ENCODE assay signal across 15 cellular contexts in the genomic region with DNA sequence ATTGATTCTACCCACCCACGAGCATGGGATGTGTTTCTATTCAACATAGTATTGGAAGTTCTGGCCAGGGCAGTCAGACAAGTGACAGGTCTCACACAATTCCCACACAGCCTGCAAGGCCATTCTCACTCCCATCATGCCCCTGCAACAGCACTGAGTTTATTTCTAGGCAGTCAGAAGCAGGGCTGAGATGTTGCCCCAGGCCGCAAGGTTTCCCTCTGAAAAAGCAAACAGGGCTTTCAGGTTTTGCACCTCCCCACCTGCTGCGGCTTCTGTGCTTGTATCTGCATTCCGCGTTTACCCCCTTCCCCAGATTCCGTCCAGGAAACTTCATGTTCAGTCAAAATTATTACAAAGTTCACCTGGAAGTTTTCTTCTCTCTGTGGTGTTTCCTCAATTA. TPM values are rescaled to one million over a fixed set of nuclear protein-coding genes. Genes with fewer than 3 reads are reported as not detected.
A peak's percentile ranks its signal among the peaks of the same experiment; 100 is the strongest.
DNase-seq lines count a peak whose midpoint lies in the region; ATAC-seq and TF ChIP-seq lines count a peak whose summit lies in the region.
"Had no signal": no experiment of that assay in that cellular context is flagged by ENCODE, and none has a peak within 500 bp of the region (broad histone marks: within the 10 kb centered on the region; RNA-seq: fewer than 3 reads in every experiment).

No MANE protein-coding gene starts in this region.

- H3K36me3 ChIP-seq in GM23338 (ENCODE audit: insufficient read depth) (no peaks in the 10 kb centered on the region), PC-9 (ENCODE audit: low read depth) (no peaks in the 10 kb centered on the region), neural progenitor cell (no peaks in the 10 kb centered on the region)
- H3K36me3 ChIP-seq: BE2C had no signal

- H3K27ac Mint-ChIP-seq in GM23338 (no peak overlapping the region), neural progenitor cell (no peak overlapping the region)
- H3K27ac Mint-ChIP-seq: CD8-positive, alpha-beta memory T cell; HFFc6 had no signal

- H3K27me3 ChIP-seq in GM23338 (ENCODE audit: insufficient read depth) (no peaks in the 10 kb centered on the region), PC-9 (ENCODE audit: insufficient read depth, low read depth) (no peaks in the 10 kb centered on the region), neural progenitor cell (peaks cover 10% of the 10 kb centered on the region)
- H3K27me3 ChIP-seq: BE2C had no signal

- POLR2A ChIA-PET in PC-9 (lab: Charles Lee; ENCODE audit: unreplicated experiment), result no interaction called here

- intact Hi-C loops in PC-9 (cut with micrococcal nuclease; ENCODE audit: unreplicated experiment), result loop anchor here (1.0 kb wide), 1 partner anchor 43 kb away; no protein-coding TSS in a partner anchor

- no peak overlapping the region for H3K4me3 Mint-ChIP-seq in GM23338
- no peak overlapping the region for H3K4me3 Mint-ChIP-seq in neural progenitor cell
- H3K4me3 Mint-ChIP-seq: CD8-positive, alpha-beta memory T cell; HFFc6 had no signal

- no peaks in the 10 kb centered on the region for H3K79me2 ChIP-seq in GM23338 (replicated peaks; ENCODE audit: insufficient read depth)
- H3K79me2 ChIP-seq in PC-9 (ENCODE audit: low read depth), result no peaks in the 10 kb centered on the region
- no peaks in the 10 kb centered on the region for H3K79me2 ChIP-seq in neural progenitor cell (ENCODE audit: low read depth)

- DNase-seq in GM23338 (ENCODE audit: low spot score), result no peak
- DNase-seq in PC-9, result peak; percentile 44 to 78
- no peak for DNase-seq in neural progenitor cell (ENCODE audit: low spot score)
- no peak for DNase-seq in DMS153 (lab: John Stamatoyannopoulos, UW)
- DNase-seq: BE2C; CD8-positive, alpha-beta memory T cell; HCEC 1CT; HFFc6 had no signal

- H3K4me3 ChIP-seq in GM23338 (no peak overlapping the region), PC-9 (peak overlapping the region; percentile 36; the same call in 1 of the 2 replicates), neural progenitor cell (no peak overlapping the region)
- H3K4me3 ChIP-seq: A549 had no signal

- H4K20me1 ChIP-seq in GM23338 (replicated peaks; ENCODE audit: insufficient read depth), result no peaks in the 10 kb centered on the region
- no peaks in the 10 kb centered on the region; the same call in 1 of the 2 replicates for H4K20me1 ChIP-seq in PC-9 (ENCODE audit: insufficient read depth)
- H4K20me1 ChIP-seq in neural progenitor cell (ENCODE audit: low read depth), result no peaks in the 10 kb centered on the region

- H3K36me3 Mint-ChIP-seq in GM23338 (ENCODE audit: low read depth) (no peaks in the 10 kb centered on the region), neural progenitor cell (no peaks in the 10 kb centered on the region)

- H3K9ac ChIP-seq in neural progenitor cell, result no peak overlapping the region
- H3K9ac ChIP-seq: KMS-11 had no signal

- no TSS peak for BruUV-seq in PC-9 (replicated peaks; lab: Mats Ljungman, UMichigan)

- H3K4me2 ChIP-seq in GM23338, result no peak overlapping the region
- peak overlapping the region; percentile 71 for H3K4me2 ChIP-seq in PC-9
- no peak overlapping the region for H3K4me2 ChIP-seq in neural progenitor cell
- H3K4me2 ChIP-seq: A549, KMS-11 had no signal

- TF ChIP-seq CTCF in GM23338 (conservative IDR thresholded peaks at IDR 0.05; ENCODE audit: low read depth in 2 of 2) (no peak), PC-9 (conservative IDR thresholded peaks at IDR 0.05) (no peak), neural progenitor cell (IDR thresholded peaks at IDR 0.05) (no peak)

- no peaks in the 10 kb centered on the region; the same call in 1 of the 2 replicates for H3F3A ChIP-seq in GM23338 (replicated peaks; ENCODE audit: low read depth)
- H3F3A ChIP-seq in PC-9 (ENCODE audit: insufficient read depth, low read depth), result peaks cover 3% of the 10 kb centered on the region; the same call in 1 of the 2 replicates
- no peaks in the 10 kb centered on the region for H3F3A ChIP-seq in neural progenitor cell (ENCODE audit: low read depth)

- H3K4me1 Mint-ChIP-seq in GM23338 (peaks cover 25% of the 10 kb centered on the region), neural progenitor cell (no peaks in the 10 kb centered on the region)

- H3K27me3 Mint-ChIP-seq in GM23338 (ENCODE audit: insufficient read depth, low read depth, poor library complexity), result no peaks in the 10 kb centered on the region
- no peaks in the 10 kb centered on the region for H3K27me3 Mint-ChIP-seq in neural progenitor cell (ENCODE audit: insufficient read depth, low read depth)

- ATAC-seq in GM23338 (peak; percentile 40; the same call in 2 of the 3 replicates), GM21515 (IDR thresholded peaks at IDR 0.05; ENCODE audit: unreplicated experiment) (no peak), HG03354 (IDR thresholded peaks at IDR 0.05; ENCODE audit: poor library complexity, severe bottlenecking, unreplicated experiment) (no peak)
- ATAC-seq: A549 had no signal

- no peaks in the 10 kb centered on the region for H3K9me3 ChIP-seq in PC-9 (ENCODE audit: insufficient read depth, low read depth)
- H3K9me3 ChIP-seq in neural progenitor cell (ENCODE audit: low read depth), result no peaks in the 10 kb centered on the region
- H3K9me3 ChIP-seq: A549, BE2C had no signal

- H3K27ac ChIP-seq in GM23338 (ENCODE audit: low read depth) (no peak overlapping the region), PC-9 (peak overlapping the region; percentile 47), neural progenitor cell (no peak overlapping the region)
- H3K27ac ChIP-seq: A549, KMS-11 had no signal

- H3K9me3 Mint-ChIP-seq in GM23338 (no peaks in the 10 kb centered on the region), neural progenitor cell (no peaks in the 10 kb centered on the region)
- H3K9me3 Mint-ChIP-seq: HFFc6 had no signal

- H3K4me1 ChIP-seq in GM23338 (ENCODE audit: insufficient read depth), result peaks cover 27% of the 10 kb centered on the region
- H3K4me1 ChIP-seq in PC-9 (replicated peaks; ENCODE audit: insufficient read depth), result peaks cover 17% of the 10 kb centered on the region
- H3K4me1 ChIP-seq in neural progenitor cell, result no peaks in the 10 kb centered on the region
- H3K4me1 ChIP-seq: A549, BE2C had no signal

- peak overlapping the region; percentile 61; the same call in 1 of the 2 replicates for H2AFZ ChIP-seq in GM23338
- H2AFZ ChIP-seq in PC-9, result peak overlapping the region; percentile 65
- H2AFZ ChIP-seq in neural progenitor cell (replicated peaks), result peak overlapping the region; percentile 69

- CTCF ChIA-PET in PC-9 (lab: Charles Lee), result no interaction called here

- H3K9me2 ChIP-seq in GM23338 (ENCODE audit: insufficient read depth), result no peaks in the 10 kb centered on the region
- H3K9me2 ChIP-seq in PC-9 (ENCODE audit: insufficient read depth), result no peaks in the 10 kb centered on the region; the same call in 1 of the 2 replicates

TF ChIP-seq in GM23338, 12 proteins besides CTCF, POLR2A, EP300 and RAD21:
- no peak for TF ChIP-seq JUNB (IDR thresholded peaks at IDR 0.05; ENCODE audit: unreplicated experiment)
- no peak for TF ChIP-seq EZH2phosphoT487 (IDR thresholded peaks at IDR 0.05; ENCODE audit: unreplicated experiment)
- no peak for TF ChIP-seq STAT1 (IDR thresholded peaks at IDR 0.05; ENCODE audit: unreplicated experiment)
- no peak for TF ChIP-seq ZNF331 (CRISPR knock-in tag; IDR thresholded peaks at IDR 0.05; ENCODE audit: low read depth)
- TF ChIP-seq EZH2 (IDR thresholded peaks at IDR 0.05; ENCODE audit: low read depth, unreplicated experiment), result no peak
- TF ChIP-seq, protein P1, sequence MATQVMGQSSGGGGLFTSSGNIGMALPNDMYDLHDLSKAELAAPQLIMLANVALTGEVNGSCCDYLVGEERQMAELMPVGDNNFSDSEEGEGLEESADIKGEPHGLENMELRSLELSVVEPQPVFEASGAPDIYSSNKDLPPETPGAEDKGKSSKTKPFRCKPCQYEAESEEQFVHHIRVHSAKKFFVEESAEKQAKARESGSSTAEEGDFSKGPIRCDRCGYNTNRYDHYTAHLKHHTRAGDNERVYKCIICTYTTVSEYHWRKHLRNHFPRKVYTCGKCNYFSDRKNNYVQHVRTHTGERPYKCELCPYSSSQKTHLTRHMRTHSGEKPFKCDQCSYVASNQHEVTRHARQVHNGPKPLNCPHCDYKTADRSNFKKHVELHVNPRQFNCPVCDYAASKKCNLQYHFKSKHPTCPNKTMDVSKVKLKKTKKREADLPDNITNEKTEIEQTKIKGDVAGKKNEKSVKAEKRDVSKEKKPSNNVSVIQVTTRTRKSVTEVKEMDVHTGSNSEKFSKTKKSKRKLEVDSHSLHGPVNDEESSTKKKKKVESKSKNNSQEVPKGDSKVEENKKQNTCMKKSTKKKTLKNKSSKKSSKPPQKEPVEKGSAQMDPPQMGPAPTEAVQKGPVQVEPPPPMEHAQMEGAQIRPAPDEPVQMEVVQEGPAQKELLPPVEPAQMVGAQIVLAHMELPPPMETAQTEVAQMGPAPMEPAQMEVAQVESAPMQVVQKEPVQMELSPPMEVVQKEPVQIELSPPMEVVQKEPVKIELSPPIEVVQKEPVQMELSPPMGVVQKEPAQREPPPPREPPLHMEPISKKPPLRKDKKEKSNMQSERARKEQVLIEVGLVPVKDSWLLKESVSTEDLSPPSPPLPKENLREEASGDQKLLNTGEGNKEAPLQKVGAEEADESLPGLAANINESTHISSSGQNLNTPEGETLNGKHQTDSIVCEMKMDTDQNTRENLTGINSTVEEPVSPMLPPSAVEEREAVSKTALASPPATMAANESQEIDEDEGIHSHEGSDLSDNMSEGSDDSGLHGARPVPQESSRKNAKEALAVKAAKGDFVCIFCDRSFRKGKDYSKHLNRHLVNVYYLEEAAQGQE (IDR thresholded peaks at IDR 0.05; ENCODE audit: unreplicated experiment), result no peak

RNA-seq across cellular contexts. Expression of a gene that starts 9.4 kb away (rescaled TPM):
- 5.6 and 7.3 TPM in 2 replicates for total RNA-seq in GM23338 (2014; rRNA removed; shearing (Covaris generic))
- polyA plus RNA-seq in GM23338 (2016; fragmentation: Nextera tagmentation; extraction: Ambion mirVana), result 3.5 and 3.6 TPM in 2 replicates
- total RNA-seq in PC-9 (2021), result not detected in 2 replicates
- total RNA-seq in neural progenitor cell (ENCODE audit: low replicate concordance), result not detected in 2 replicates
- total RNA-seq: CD8-positive, alpha-beta memory T cell; Daoy; G401; HT-29 had no signal
- polyA plus RNA-seq: CD8-positive, alpha-beta memory T cell had no signal

Comparison
In these comparisons a context has a peak if more than half of its experiments do, and no peak if none do; other contexts are left out.
1. DNase-seq: peak in PC-9 (2 of 2); none in GM23338 (single experiment), neural progenitor cell (single experiment) and DMS153 (single experiment).
2. Peak in every context shown above with its lines, with median percentiles within 50 percentile points of each other: H2AFZ ChIP-seq.